ENCODE assay signal across 1 cellular context in genomic region chr11:6612008-6612815, GRCh38.
TF ChIP-seq lines count a peak whose summit lies in the region.

Gene TAF10, minus strand, starts transcription at chr11:6612216. Its CDS starts 27 bp downstream, at chr11:6612189.

TF ChIP-seq in HepG2, 621 proteins besides CTCF, POLR2A, EP300 and RAD21 (continued from another document and continues in another):
- TF ChIP-seq ZNF574 (CRISPR knock-in tag; IDR thresholded peaks at IDR 0.05) (peak; percentile 95), SUZ12 (IDR thresholded peaks at IDR 0.05; ENCODE audit: low read depth, low read length) (no peak), HINFP (CRISPR knock-in tag; IDR thresholded peaks at IDR 0.05; ENCODE audit: low read depth) (peak; percentile 85), POLR2G (IDR thresholded peaks at IDR 0.05; ENCODE audit: low read depth, low read length) (peak; percentile 90), ZNF782 (CRISPR knock-in tag; IDR thresholded peaks at IDR 0.05; ENCODE audit: borderline replicate concordance) (peak; percentile 78; the same call in 1 of the 2 replicates), ZZZ3 (CRISPR knock-in tag; IDR thresholded peaks at IDR 0.05; ENCODE audit: borderline replicate concordance) (no peak), ZNF570 (CRISPR knock-in tag; IDR thresholded peaks at IDR 0.05; ENCODE audit: borderline replicate concordance) (no peak), PHF8 (CRISPR knock-in tag; IDR thresholded peaks at IDR 0.05) (peak; percentile 67), THYN1 (CRISPR knock-in tag; IDR thresholded peaks at IDR 0.05; ENCODE audit: borderline replicate concordance, low read depth) (no peak), ELK4 (CRISPR knock-in tag; IDR thresholded peaks at IDR 0.05; ENCODE audit: borderline replicate concordance) (no peak), SIN3B (IDR thresholded peaks at IDR 0.05; ENCODE audit: low read length) (no peak), TEAD3 (CRISPR knock-in tag; optimal IDR thresholded peaks at IDR 0.05; ENCODE audit: borderline replicate concordance) (no peak), NR2F2 (IDR thresholded peaks at IDR 0.05; ENCODE audit: borderline replicate concordance, low read depth) (0 out of 2 replicates have a peak, but pooled peaks have one; percentile 35), DMTF1 (CRISPR knock-in tag; IDR thresholded peaks at IDR 0.05) (no peak), ZNF430 (CRISPR knock-in tag; IDR thresholded peaks at IDR 0.05) (peak; percentile 44; the same call in 1 of the 2 replicates), ZGPAT (CRISPR knock-in tag; IDR thresholded peaks at IDR 0.05) (peak; percentile 82), HHEX (CRISPR knock-in tag; IDR thresholded peaks at IDR 0.05) (no peak), NFKBIZ (CRISPR knock-in tag; IDR thresholded peaks at IDR 0.05) (0 out of 2 replicates have a peak, but pooled peaks have one; percentile 50), ZBTB2 (CRISPR knock-in tag; IDR thresholded peaks at IDR 0.05; ENCODE audit: low read depth) (peak; percentile 81; the same call in 1 of the 2 replicates), ZNF704 (CRISPR knock-in tag; IDR thresholded peaks at IDR 0.05; ENCODE audit: borderline replicate concordance) (no peak), SOX13 (IDR thresholded peaks at IDR 0.05) (no peak), SOX13 (CRISPR knock-in tag; conservative IDR thresholded peaks at IDR 0.05 in 1 of 2, IDR thresholded peaks at IDR 0.05 in 1 of 2) (0 out of 4 replicates have a peak, but pooled peaks of 1 of the 2 experiments have one; percentile 22), SNAI1 (CRISPR knock-in tag; IDR thresholded peaks at IDR 0.05; ENCODE audit: borderline replicate concordance) (peak; percentile 66; the same call in 1 of the 2 replicates), AGO2 (optimal IDR thresholded peaks at IDR 0.05; ENCODE audit: low read depth, low read length) (peak; percentile 88), DMAP1 (CRISPR knock-in tag; IDR thresholded peaks at IDR 0.05) (peak; percentile 73; the same call in 1 of the 2 replicates), ZNF770 (CRISPR knock-in tag; IDR thresholded peaks at IDR 0.05) (peak; percentile 52; the same call in 1 of the 2 replicates), GTF2F1 (IDR thresholded peaks at IDR 0.05; ENCODE audit: low read length) (no peak), ZNF563 (CRISPR knock-in tag; IDR thresholded peaks at IDR 0.05) (no peak), JDP2 (CRISPR knock-in tag; IDR thresholded peaks at IDR 0.05; ENCODE audit: borderline replicate concordance) (no peak), SETDB1 (CRISPR knock-in tag; IDR thresholded peaks at IDR 0.05; ENCODE audit: borderline replicate concordance) (no peak), ARNTL (CRISPR knock-in tag; IDR thresholded peaks at IDR 0.05) (peak; percentile 79), POLR2AphosphoS2 (IDR thresholded peaks at IDR 0.05; ENCODE audit: low read depth, low read length) (peak; percentile 60; the same call in 1 of the 2 replicates), ZNF234 (CRISPR knock-in tag; conservative IDR thresholded peaks at IDR 0.05) (no peak), ZNF614 (CRISPR knock-in tag; IDR thresholded peaks at IDR 0.05; ENCODE audit: borderline replicate concordance) (no peak), PAXIP1 (CRISPR knock-in tag; conservative IDR thresholded peaks at IDR 0.05) (peak; percentile 58), HOXA5 (CRISPR knock-in tag; IDR thresholded peaks at IDR 0.05) (0 out of 2 replicates have a peak, but pooled peaks have one; percentile 44), AGO1 (IDR thresholded peaks at IDR 0.05; ENCODE audit: low read depth, low read length, poor library complexity, severe bottlenecking) (peak; percentile 88), IRX3 (CRISPR knock-in tag; IDR thresholded peaks at IDR 0.05; ENCODE audit: borderline replicate concordance, low read depth) (peak; percentile 53; the same call in 1 of the 2 replicates), FIP1L1 (IDR thresholded peaks at IDR 0.05; ENCODE audit: borderline replicate concordance, insufficient read depth, low read depth, low read length) (no peak), YEATS4 (CRISPR knock-in tag; IDR thresholded peaks at IDR 0.05; ENCODE audit: borderline replicate concordance) (peak; percentile 87), BRD4 (CRISPR knock-in tag; IDR thresholded peaks at IDR 0.05) (no peak), HNRNPUL1 (IDR thresholded peaks at IDR 0.05; ENCODE audit: low read depth, low read length) (no peak), ZNF552 (CRISPR knock-in tag; IDR thresholded peaks at IDR 0.05; ENCODE audit: borderline replicate concordance) (no peak), SATB2 (CRISPR knock-in tag; IDR thresholded peaks at IDR 0.05) (no peak), ZNF547 (CRISPR knock-in tag; IDR thresholded peaks at IDR 0.05) (no peak), MXD3 (CRISPR knock-in tag; IDR thresholded peaks at IDR 0.05) (no peak)
